9 cellular contexts compared by ENCODE assay signal in the genomic region with DNA sequence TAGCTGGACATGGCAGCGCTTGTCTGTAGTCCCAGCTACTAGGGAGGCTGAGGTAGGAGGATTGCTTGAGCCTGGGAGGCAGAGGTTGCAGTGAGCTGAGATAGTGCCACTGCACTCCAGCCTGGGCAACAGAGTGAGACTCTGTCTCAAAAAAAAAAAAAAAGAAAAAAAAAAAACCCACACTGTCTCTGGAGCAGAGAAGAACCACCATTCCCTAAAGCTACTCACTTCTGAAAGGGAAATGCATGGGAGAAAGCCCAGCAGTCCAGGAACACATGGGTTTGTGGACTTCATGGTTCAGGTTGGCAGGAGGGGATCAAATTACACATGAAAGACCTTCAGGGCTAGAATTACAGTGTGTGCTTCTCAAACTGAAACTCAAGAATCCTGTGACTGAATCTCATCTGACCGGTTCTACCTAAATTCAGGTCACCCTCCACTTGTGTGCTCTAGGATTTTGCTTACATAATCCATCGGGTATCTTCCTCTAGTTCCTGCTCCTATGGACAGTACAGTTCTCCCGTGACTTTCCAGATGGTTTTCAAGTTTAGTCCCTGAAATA. TPM values are rescaled to one million over a fixed set of nuclear protein-coding genes. Genes with fewer than 3 reads are reported as not detected.
DNase-seq lines count a peak whose midpoint lies in the region; ATAC-seq and TF ChIP-seq lines count a peak whose summit lies in the region.
"Had no signal": no experiment of that assay in that cellular context is flagged by ENCODE, and none has a peak within 500 bp of the region (broad histone marks: within the 10 kb centered on the region; RNA-seq: fewer than 3 reads in every experiment).

No MANE protein-coding gene starts in this region.

- no peak overlapping the region for H3K4me3 Mint-ChIP-seq in activated naive CD8-positive, alpha-beta T cell

- H3K4me1 ChIP-seq in lung (ENCODE audit: control insufficient read depth in 2 of 2, insufficient read depth in 2 of 2, low read length in 2 of 2): peaks cover 0 to 2% of the 10 kb centered on the region in 2 donors
- H3K4me1 ChIP-seq in ovary (ENCODE audit: insufficient read depth): no peaks in the 10 kb centered on the region

- no peaks in the 10 kb centered on the region for H3K27me3 Mint-ChIP-seq in activated naive CD8-positive, alpha-beta T cell

- no peak overlapping the region for H3K4me3 ChIP-seq in lung
- H3K4me3 ChIP-seq in ovary: no peak overlapping the region
- H3K4me3 ChIP-seq: adrenal gland had no signal

- no peak overlapping the region for H3K27ac ChIP-seq in lung (ENCODE audit: low read depth in 1 of 2, low read length in 1 of 2)
- no peak overlapping the region for H3K27ac ChIP-seq in ovary
- H3K27ac ChIP-seq: adrenal gland had no signal

- ATAC-seq in lung (ENCODE audit: insufficient read depth, low FRiP score) (peak; percentile 58), GM21619 (IDR thresholded peaks at IDR 0.05; ENCODE audit: unreplicated experiment) (no peak)

- DNase-seq in DMS53 (lab: John Stamatoyannopoulos, UW): peak; percentile 98
- DNase-seq in M059J (ENCODE audit: low read depth): peak; percentile 61
- DNase-seq in lung (ENCODE audit: low spot score): no peak
- no peak for DNase-seq in NCI-H82 (lab: John Stamatoyannopoulos, UW)
- DNase-seq in ovary: no peak
- no peak for DNase-seq in activated effector memory CD4-positive, alpha-beta T cell treated with Interleukin-2 at 50 U/mL for 16 hours

- no peaks in the 10 kb centered on the region for H3K9me3 Mint-ChIP-seq in activated naive CD8-positive, alpha-beta T cell (ENCODE audit: low read depth)

- intact Hi-C loops in ovary (cut with DNase I): no loop called here

- TF ChIP-seq EP300 in ovary (IDR thresholded peaks at IDR 0.05): no peak

- WGBS in lung, 2 donors: 63 to 72% methylated on average over 4 of the region's 4 CpGs
- 36 to 55% (median 38%) methylated on average over 4 of the region's 4 CpGs for WGBS in ovary, 3 donors

- peaks cover 12% of the 10 kb centered on the region for H3K4me1 Mint-ChIP-seq in activated naive CD8-positive, alpha-beta T cell (ENCODE audit: low read depth)

- H3K27ac Mint-ChIP-seq in activated naive CD8-positive, alpha-beta T cell: peak overlapping the region; percentile 72

- peaks cover 9% of the 10 kb centered on the region for H3K36me3 Mint-ChIP-seq in activated naive CD8-positive, alpha-beta T cell

- no peak for TF ChIP-seq POLR2A in ovary (IDR thresholded peaks at IDR 0.05)

- TF ChIP-seq CTCF in lung (IDR thresholded peaks at IDR 0.05; ENCODE audit: control extremely low read depth, extremely low read depth) (no peak), ovary (IDR thresholded peaks at IDR 0.05) (no peak)

- H3K27me3 ChIP-seq in lung (ENCODE audit: control insufficient read depth, insufficient read depth) (no peaks in the 10 kb centered on the region), ovary (no peaks in the 10 kb centered on the region)
- H3K27me3 ChIP-seq: adrenal gland had no signal

- H3K9me3 ChIP-seq in lung (ENCODE audit: control insufficient read depth in 2 of 2, insufficient read depth in 1 of 2, low read length in 1 of 2): no peaks in the 10 kb centered on the region
- no peaks in the 10 kb centered on the region for H3K9me3 ChIP-seq in ovary
- H3K9me3 ChIP-seq: adrenal gland had no signal

- no peaks in the 10 kb centered on the region for H3K36me3 ChIP-seq in lung (ENCODE audit: control insufficient read depth in 2 of 2, insufficient read depth in 2 of 2, low read length in 2 of 2)
- no peaks in the 10 kb centered on the region for H3K36me3 ChIP-seq in ovary
- H3K36me3 ChIP-seq: adrenal gland had no signal

RNA-seq across cellular contexts. Expression of a gene that starts 30.2 kb away (rescaled TPM):
- total RNA-seq in M059J (2014; rRNA removed; shearing (Covaris generic)): not detected in 2 replicates
- total RNA-seq in lung (10 to 100 TPM in 1 of 2 donors, not detected in 1; 16.7 TPM), ovary (under 1 TPM in 1 of 7 donors, not detected in 6; 0.38 TPM)
- polyA plus RNA-seq in lung (10 to 100 TPM in 1 of 2 donors, 1 to 10 TPM in 1; 1.7 to 19.7 TPM), ovary (not detected)

RNA-seq across cellular contexts. Expression of a gene that starts 46.9 kb away (rescaled TPM):
- total RNA-seq in M059J (2014; rRNA removed; shearing (Covaris generic)): 21.3 and 29.6 TPM in 2 replicates
- total RNA-seq in lung (100 to 1,000 TPM in 1 of 2 donors, 10 to 100 TPM in 1; 89.8 to 227 TPM), ovary (10 to 100 TPM in 6 of 7 donors, 1 to 10 TPM in 1; 7.0 to 53.7 (median 13.8) TPM)
- polyA plus RNA-seq in lung (100 to 1,000 TPM in 1 of 2 donors, 10 to 100 TPM in 1; 42.9 to 539 TPM), ovary (10 to 100 TPM in 1 of 2 donors, 1 to 10 TPM in 1; 5.7 to 56.9 TPM)

Comparison
In these comparisons a context has a peak if more than half of its experiments do, and no peak if none do; other contexts are left out.
1. DNase-seq: peak in DMS53 (single experiment) and M059J (single experiment); none in lung (single experiment), NCI-H82 (single experiment), ovary (0 of 5) and activated effector memory CD4-positive, alpha-beta T cell treated with Interleukin-2 at 50 U/mL for 16 hours (single experiment).